ENCODE assay signal across 19 cellular contexts in the genomic region with DNA sequence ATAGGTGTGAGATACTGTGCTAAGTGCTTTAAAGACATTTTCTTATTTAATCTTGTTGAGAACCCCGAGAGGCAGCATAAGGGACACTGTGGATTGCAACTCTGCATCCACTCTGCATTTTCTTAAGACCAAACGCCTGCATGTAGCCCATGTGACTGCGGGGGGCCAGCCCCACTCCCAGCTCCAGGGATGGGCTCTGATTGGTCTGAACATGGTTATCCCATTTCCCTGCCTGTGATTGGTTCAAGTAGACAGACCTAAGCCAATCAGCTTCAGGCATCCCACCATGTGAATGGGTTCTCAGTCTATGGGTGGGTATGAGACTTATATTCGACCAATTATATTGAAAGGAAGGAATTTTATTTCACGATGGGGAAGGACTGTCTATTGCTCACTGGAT. TPM values are rescaled to one million over a fixed set of nuclear protein-coding genes. Genes with fewer than 3 reads are reported as not detected.
DNase-seq lines count a peak whose midpoint lies in the region; ATAC-seq and TF ChIP-seq lines count a peak whose summit lies in the region.
"Had no signal": no experiment of that assay in that cellular context is flagged by ENCODE, and none has a peak within 500 bp of the region (broad histone marks: within the 10 kb centered on the region; RNA-seq: fewer than 3 reads in every experiment).

No MANE protein-coding gene starts in this region.

- H3K27me3 Mint-ChIP-seq in activated CD8-positive, alpha-beta T cell treated with anti-CD3 and anti-CD28 coated beads for 36 hours, result no peaks in the 10 kb centered on the region
- H3K27me3 Mint-ChIP-seq in activated CD8-positive, alpha-beta T cell treated with anti-CD3 and anti-CD28 coated beads, Interleukin-2, amount 10 ng/mL, durations not matched to agents 7 days and 5 days (ENCODE audit: low read depth), result no peaks in the 10 kb centered on the region
- H3K27me3 Mint-ChIP-seq: activated naive CD4-positive, alpha-beta T cell treated with anti-CD3 and anti-CD28 coated beads, Interleukin-2, amount 50 U/mL, for 24 hours; CD4-positive, alpha-beta T cell had no signal

- POLR2A ChIA-PET in activated CD8-positive, alpha-beta T cell treated with anti-CD3 and anti-CD28 coated beads for 36 hours (lab: Charles Lee), result interaction anchor here (0.6 kb wide), 1 partner anchor 79 kb away, joined by 3 read pairs; no protein-coding TSS in a partner anchor
- POLR2A ChIA-PET in activated CD8-positive, alpha-beta T cell treated with anti-CD3 and anti-CD28 coated beads, Interleukin-2, amount 10 ng/mL, durations not matched to agents 7 days and 5 days (lab: Charles Lee), result no interaction called here

- TF ChIP-seq CTCF in activated CD8-positive, alpha-beta T cell treated with anti-CD3 and anti-CD28 coated beads for 36 hours (IDR thresholded peaks at IDR 0.05), result no peak

- H3K36me3 Mint-ChIP-seq in activated CD8-positive, alpha-beta T cell treated with anti-CD3 and anti-CD28 coated beads for 36 hours (ENCODE audit: low read depth), result no peaks in the 10 kb centered on the region
- H3K36me3 Mint-ChIP-seq in activated CD8-positive, alpha-beta T cell treated with anti-CD3 and anti-CD28 coated beads, Interleukin-2, amount 10 ng/mL, durations not matched to agents 7 days and 5 days (ENCODE audit: low read depth), result no peaks in the 10 kb centered on the region
- H3K36me3 Mint-ChIP-seq: activated naive CD4-positive, alpha-beta T cell treated with anti-CD3 and anti-CD28 coated beads, Interleukin-2, amount 50 U/mL, for 24 hours had no signal

- CTCF ChIA-PET in activated CD8-positive, alpha-beta T cell treated with anti-CD3 and anti-CD28 coated beads for 36 hours (lab: Charles Lee), result interaction anchor here (1.1 to 3.3 kb wide), 2 partner anchors 12 to 61 kb away, joined by 3 to 15 read pairs; no protein-coding TSS in a partner anchor
- CTCF ChIA-PET in activated CD8-positive, alpha-beta T cell treated with anti-CD3 and anti-CD28 coated beads, Interleukin-2, amount 10 ng/mL, durations not matched to agents 7 days and 5 days (lab: Charles Lee), result interaction anchor here (0.8 to 1.4 kb wide), 2 partner anchors 11 to 12 kb away, joined by 3 to 5 read pairs; no protein-coding TSS in a partner anchor

- peaks cover under 1% of the 10 kb centered on the region for H3K4me1 Mint-ChIP-seq in activated CD8-positive, alpha-beta T cell treated with anti-CD3 and anti-CD28 coated beads for 36 hours (ENCODE audit: low read depth)
- H3K4me1 Mint-ChIP-seq in activated CD8-positive, alpha-beta T cell treated with anti-CD3 and anti-CD28 coated beads, Interleukin-2, amount 10 ng/mL, durations not matched to agents 7 days and 5 days (ENCODE audit: low read depth), result no peaks in the 10 kb centered on the region
- H3K4me1 Mint-ChIP-seq: activated naive CD4-positive, alpha-beta T cell treated with anti-CD3 and anti-CD28 coated beads, Interleukin-2, amount 50 U/mL, for 24 hours had no signal

- peak; percentile 6 for DNase-seq in activated CD8-positive, alpha-beta T cell treated with anti-CD3 and anti-CD28 coated beads for 36 hours
- no peak for DNase-seq in activated CD8-positive, alpha-beta T cell treated with anti-CD3 and anti-CD28 coated beads, Interleukin-2, amount 10 ng/mL, durations not matched to agents 7 days and 5 days
- peak; percentile 39 for DNase-seq in NCI-H69 (lab: John Stamatoyannopoulos, UW)
- DNase-seq in dermis blood vessel endothelial cell, result peak; percentile 9
- DNase-seq in NCI-H2081 (lab: John Stamatoyannopoulos, UW), result no peak
- no peak for DNase-seq in stimulated activated CD4-positive, alpha-beta T cell treated with anti-CD3 and anti-CD28 coated beads, Interleukin-2, amount 100 ng/mL, for 48 hours
- DNase-seq: CD4-positive, alpha-beta T cell; GM23248; MM.1S; NCI-H187 treated with DMSO at 0.1 percent for 48 hours; NCI-H510A; occipital lobe; PC-3; stimulated activated CD4-positive, alpha-beta T cell treated with anti-CD3 and anti-CD28 coated beads, Interleukin-12 subunit alpha, Interleukin-12 subunit beta, amount 100 ng/mL, for 4 hours; T-helper 9 cell had no signal

- ATAC-seq in activated CD8-positive, alpha-beta T cell treated with anti-CD3 and anti-CD28 coated beads for 36 hours, result peak; percentile 41
- ATAC-seq in activated CD8-positive, alpha-beta T cell treated with anti-CD3 and anti-CD28 coated beads, Interleukin-2, amount 10 ng/mL, durations not matched to agents 7 days and 5 days, result no peak
- ATAC-seq in GM18858 (IDR thresholded peaks at IDR 0.05; ENCODE audit: unreplicated experiment), result no peak
- no peak for ATAC-seq in HG03460 (IDR thresholded peaks at IDR 0.05; ENCODE audit: unreplicated experiment)
- ATAC-seq: activated CD4-positive, CD25-positive, alpha-beta regulatory T cell treated with anti-CD3 and anti-CD28 coated beads, Interleukin-2, amount 50 U/mL, for 24 hours; PC-3 had no signal

- intact Hi-C loops in activated CD8-positive, alpha-beta T cell treated with anti-CD3 and anti-CD28 coated beads for 36 hours (cut with micrococcal nuclease), result no loop called here

- H3K9me3 Mint-ChIP-seq in activated CD8-positive, alpha-beta T cell treated with anti-CD3 and anti-CD28 coated beads for 36 hours, result no peaks in the 10 kb centered on the region
- H3K9me3 Mint-ChIP-seq in activated CD8-positive, alpha-beta T cell treated with anti-CD3 and anti-CD28 coated beads, Interleukin-2, amount 10 ng/mL, durations not matched to agents 7 days and 5 days (ENCODE audit: insufficient read depth), result no peaks in the 10 kb centered on the region
- H3K9me3 Mint-ChIP-seq: activated naive CD4-positive, alpha-beta T cell treated with anti-CD3 and anti-CD28 coated beads, Interleukin-2, amount 50 U/mL, for 24 hours; CD4-positive, alpha-beta T cell had no signal

- H3K4me3 Mint-ChIP-seq in activated CD8-positive, alpha-beta T cell treated with anti-CD3 and anti-CD28 coated beads for 36 hours, result no peak overlapping the region
- H3K4me3 Mint-ChIP-seq in activated CD8-positive, alpha-beta T cell treated with anti-CD3 and anti-CD28 coated beads, Interleukin-2, amount 10 ng/mL, durations not matched to agents 7 days and 5 days, result no peak overlapping the region
- H3K4me3 Mint-ChIP-seq: activated naive CD4-positive, alpha-beta T cell treated with anti-CD3 and anti-CD28 coated beads, Interleukin-2, amount 50 U/mL, for 24 hours; CD4-positive, alpha-beta T cell had no signal

- no peak overlapping the region for H3K27ac Mint-ChIP-seq in activated CD8-positive, alpha-beta T cell treated with anti-CD3 and anti-CD28 coated beads for 36 hours
- H3K27ac Mint-ChIP-seq in activated CD8-positive, alpha-beta T cell treated with anti-CD3 and anti-CD28 coated beads, Interleukin-2, amount 10 ng/mL, durations not matched to agents 7 days and 5 days, result no peak overlapping the region
- H3K27ac Mint-ChIP-seq: activated naive CD4-positive, alpha-beta T cell treated with anti-CD3 and anti-CD28 coated beads, Interleukin-2, amount 50 U/mL, for 24 hours; CD4-positive, alpha-beta T cell had no signal

RNA-seq across cellular contexts. Expression of a gene that starts 33.2 kb away (rescaled TPM):
- total RNA-seq in activated CD8-positive, alpha-beta T cell treated with anti-CD3 and anti-CD28 coated beads for 36 hours, result 100 to 1,000 TPM; 155 to 163 TPM
- 100 to 1,000 TPM; 134 to 144 TPM for total RNA-seq in activated CD8-positive, alpha-beta T cell treated with anti-CD3 and anti-CD28 coated beads, Interleukin-2, amount 10 ng/mL, durations not matched to agents 7 days and 5 days
- total RNA-seq in dermis blood vessel endothelial cell, result 61.3 and 72.1 TPM in 2 replicates

Comparison
In these comparisons a context has a peak if more than half of its experiments do, and no peak if none do; other contexts are left out.
1. DNase-seq: peak in activated CD8-positive, alpha-beta T cell treated with anti-CD3 and anti-CD28 coated beads for 36 hours (single experiment), NCI-H69 (single experiment) and dermis blood vessel endothelial cell (single experiment); none in activated CD8-positive, alpha-beta T cell treated with anti-CD3 and anti-CD28 coated beads, Interleukin-2, amount 10 ng/mL, durations not matched to agents 7 days and 5 days (single experiment), NCI-H2081 (0 of 2) and stimulated activated CD4-positive, alpha-beta T cell treated with anti-CD3 and anti-CD28 coated beads, Interleukin-2, amount 100 ng/mL, for 48 hours (0 of 2).